8 cellular contexts compared by ENCODE assay signal in the genomic region with DNA sequence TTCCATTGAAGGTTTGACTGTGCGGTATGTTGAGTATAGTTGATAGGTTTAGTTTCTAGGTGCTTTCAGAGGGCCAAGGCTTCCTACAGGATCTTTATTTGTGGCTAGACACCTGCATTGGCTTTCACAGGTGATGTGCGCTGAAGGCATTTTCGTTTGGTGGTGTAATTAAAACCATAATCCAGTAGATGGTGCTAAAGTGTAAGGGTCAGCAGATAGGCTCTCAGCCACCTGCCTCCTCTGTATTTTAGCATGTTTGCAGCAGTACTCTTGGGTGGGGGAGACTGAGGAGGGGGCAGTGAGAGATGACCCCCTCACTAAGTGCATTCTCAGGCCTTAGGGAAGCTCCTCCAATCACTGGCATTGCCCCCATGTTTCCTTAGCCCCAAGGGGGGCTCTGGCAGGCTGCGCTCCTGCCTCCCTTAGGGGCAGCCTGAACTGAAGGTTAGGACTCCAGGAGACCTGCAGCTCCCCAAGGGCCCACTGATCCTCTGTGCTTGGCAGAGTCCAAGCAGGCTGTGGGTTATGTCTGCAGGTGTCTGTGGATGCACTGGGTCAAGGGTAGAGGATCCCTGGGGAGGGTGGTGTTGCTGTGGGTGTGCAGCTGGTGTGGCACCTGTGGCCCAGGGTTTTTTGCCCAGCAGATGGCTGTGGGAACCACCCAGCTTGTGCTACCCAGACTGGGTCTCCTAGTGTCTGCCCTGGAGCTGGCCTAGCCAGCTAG. TPM values are rescaled to one million over a fixed set of nuclear protein-coding genes. Genes with fewer than 3 reads are reported as not detected.
DNase-seq lines count a peak whose midpoint lies in the region; ATAC-seq and TF ChIP-seq lines count a peak whose summit lies in the region.

No MANE protein-coding gene starts in this region.

- TF ChIP-seq EP300 in upper lobe of left lung (IDR thresholded peaks at IDR 0.05) = no peak

- H3K27me3 ChIP-seq in GM23248 (replicated peaks; ENCODE audit: insufficient read depth) = no peaks in the 10 kb centered on the region
- no peaks in the 10 kb centered on the region for H3K27me3 ChIP-seq in upper lobe of left lung

- no peak overlapping the region for H2AFZ ChIP-seq in GM23248

- H3F3A ChIP-seq in GM23248 (ENCODE audit: insufficient read depth) = no peaks in the 10 kb centered on the region

- no peaks in the 10 kb centered on the region for H3K9me3 ChIP-seq in GM23248 (ENCODE audit: low read depth)
- no peaks in the 10 kb centered on the region for H3K9me3 ChIP-seq in upper lobe of left lung

- DNase-seq in AG08396 (ENCODE audit: low spot score) = peak; percentile 69
- peak; percentile 50 for DNase-seq in GM23248
- DNase-seq in OCI-M1 (lab: John Stamatoyannopoulos, UW) = peak; percentile 56
- DNase-seq in fibroblast of pulmonary artery (ENCODE audit: low read depth) = peak; percentile 53
- no peak for DNase-seq in upper lobe of left lung
- no peak for DNase-seq in effector memory CD8-positive, alpha-beta T cell

- H3K27ac ChIP-seq in GM23248 (no peak overlapping the region), upper lobe of left lung (no peak overlapping the region)

- H3K9me3 Mint-ChIP-seq in effector memory CD8-positive, alpha-beta T cell = peaks cover 5 to 10% of the 10 kb centered on the region in 2 donors

- no peaks in the 10 kb centered on the region for H4K20me1 ChIP-seq in GM23248 (ENCODE audit: insufficient read depth)

- H3K27ac Mint-ChIP-seq in effector memory CD8-positive, alpha-beta T cell = no peak overlapping the region

- peaks cover 0 to 2% of the 10 kb centered on the region in 2 donors for H3K4me1 Mint-ChIP-seq in effector memory CD8-positive, alpha-beta T cell (ENCODE audit: low read depth in 2 of 2)

- H3K9ac ChIP-seq in GM23248 = no peak overlapping the region

- no peak overlapping the region for H3K4me3 ChIP-seq in GM23248
- no peak overlapping the region for H3K4me3 ChIP-seq in fibroblast of pulmonary artery (replicated peaks; ENCODE audit: low read depth, low read length)
- H3K4me3 ChIP-seq in upper lobe of left lung = no peak overlapping the region

- H3K4me1 ChIP-seq in GM23248 (ENCODE audit: insufficient read depth) = no peaks in the 10 kb centered on the region
- no peaks in the 10 kb centered on the region for H3K4me1 ChIP-seq in upper lobe of left lung

- 56 to 60% methylated on average over 4 of the region's 4 CpGs for WGBS in GM23248 (ENCODE audit: low coverage in 1 of 2, low lambda C conversion rate in 2 of 2, missing lambda C conversion rate in 2 of 2), 2 experiments
- 58 to 72% methylated on average over 4 of the region's 4 CpGs for whole genome bisulfite sequencing in upper lobe of left lung, 2 donors

- peak; percentile 57 for TF ChIP-seq CTCF in fibroblast of pulmonary artery (IDR thresholded peaks at IDR 0.05; ENCODE audit: low read length, missing control alignments)
- TF ChIP-seq CTCF in upper lobe of left lung (IDR thresholded peaks at IDR 0.05) = peak in 5 of 6 experiments; percentile 27 to 67 (median 37)

- H3K4me3 Mint-ChIP-seq in effector memory CD8-positive, alpha-beta T cell = no peak overlapping the region

- peak; percentile 48 to 73 for ATAC-seq in upper lobe of left lung (ENCODE audit: low FRiP score in 2 of 2)
- ATAC-seq in effector memory CD8-positive, alpha-beta T cell (replicated peaks) = no peak
- no peak for ATAC-seq in HG03159 (IDR thresholded peaks at IDR 0.05; ENCODE audit: unreplicated experiment)
- no peak for ATAC-seq in HG03342 (IDR thresholded peaks at IDR 0.05; ENCODE audit: unreplicated experiment)

- H3K79me2 ChIP-seq in GM23248 (ENCODE audit: insufficient read depth) = no peaks in the 10 kb centered on the region

- H3K36me3 ChIP-seq in GM23248 (ENCODE audit: low read depth) (no peaks in the 10 kb centered on the region), upper lobe of left lung (no peaks in the 10 kb centered on the region)

- no peaks in the 10 kb centered on the region for H3K9me2 ChIP-seq in GM23248 (ENCODE audit: insufficient read depth)

- no peaks in the 10 kb centered on the region for H3K36me3 Mint-ChIP-seq in effector memory CD8-positive, alpha-beta T cell (ENCODE audit: insufficient read depth)

- TF ChIP-seq POLR2A in upper lobe of left lung (IDR thresholded peaks at IDR 0.05) = no peak

- no peak overlapping the region for H3K4me2 ChIP-seq in GM23248 (ENCODE audit: unreplicated experiment)

- peaks cover 33 to 47% of the 10 kb centered on the region in 2 donors for H3K27me3 Mint-ChIP-seq in effector memory CD8-positive, alpha-beta T cell

- in situ Hi-C loops in GM23248 (cut with MboI) = no loop called here

RNA-seq across cellular contexts. Expression of gene CDK20, which starts 23.4 kb away (rescaled TPM):
- 4.2 and 6.1 TPM in 2 replicates for total RNA-seq in GM23248 (2014; rRNA removed; shearing (Covaris generic))
- 3.4 and 4.7 TPM in 2 replicates for polyA plus RNA-seq in GM23248 (2016; fragmentation: Nextera tagmentation; extraction: Ambion mirVana)
- total RNA-seq in upper lobe of left lung = 10 to 100 TPM in 2 of 6 donors, 1 to 10 TPM in 4; 4.2 to 11.4 (median 7.4) TPM

RNA-seq across cellular contexts. Expression of gene SPATA31C1, which starts 33.2 kb away (rescaled TPM):
- not detected in 2 replicates for total RNA-seq in GM23248 (2014; rRNA removed; shearing (Covaris generic))
- polyA plus RNA-seq in GM23248 (2016; fragmentation: Nextera tagmentation; extraction: Ambion mirVana) = not detected in 2 replicates
- not detected for total RNA-seq in upper lobe of left lung

Comparison
In these comparisons a context has a peak if more than half of its experiments do, and no peak if none do; other contexts are left out.
1. DNase-seq: peak in AG08396 (single experiment), GM23248 (single experiment), OCI-M1 (single experiment) and fibroblast of pulmonary artery (single experiment); none in upper lobe of left lung (0 of 2) and effector memory CD8-positive, alpha-beta T cell (0 of 3).
2. ATAC-seq: peak in upper lobe of left lung (2 of 2); none in effector memory CD8-positive, alpha-beta T cell (single experiment), HG03159 (single experiment) and HG03342 (single experiment).